ENCODE assay signal across 19 cellular contexts in the genomic region with DNA sequence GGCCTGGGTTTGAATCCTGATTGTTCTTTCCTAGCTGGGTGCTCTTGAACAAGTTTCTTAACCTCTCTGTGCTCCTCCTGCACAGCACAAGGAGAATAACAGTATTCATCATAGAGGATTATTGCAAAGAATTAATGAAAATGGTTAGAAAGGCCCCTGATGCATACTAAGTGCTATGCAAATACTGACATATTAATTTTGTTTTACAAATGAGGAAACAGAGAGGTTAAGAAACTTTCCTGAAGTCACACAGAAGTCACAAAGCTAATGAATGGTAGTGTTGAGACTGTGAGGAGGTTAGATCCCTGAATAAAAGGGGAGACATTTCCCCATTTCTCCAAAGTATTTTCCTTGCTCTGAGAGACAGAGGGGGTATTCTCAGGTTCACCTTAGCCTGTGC.
"Had no signal": no experiment of that assay in that cellular context is flagged by ENCODE, and none has a peak within 500 bp of the region (broad histone marks: within the 10 kb centered on the region; RNA-seq: fewer than 3 reads in every experiment).

No MANE protein-coding gene starts in this region.

- H3K27ac ChIP-seq: coronary artery, foreskin keratinocyte, heart left ventricle, psoas muscle, right lobe of liver had no signal

- H3K9me3 ChIP-seq: mucosa of descending colon, right lobe of liver had no signal

- ATAC-seq: foreskin keratinocyte, heart left ventricle, left colon, mucosa of descending colon, natural killer cell, psoas muscle, right lobe of liver had no signal

- H3K4me1 ChIP-seq: foreskin keratinocyte, heart left ventricle, psoas muscle, right lobe of liver had no signal

- DNase-seq: cerebellar nuclear complex; effector CD4-positive, alpha-beta T cell; endodermal cell; erythroblast; foreskin keratinocyte; heart left ventricle; hippocampal formation; left colon; mucosa of descending colon; natural killer cell; psoas muscle; retina; right lobe of liver; small intestine; stimulated activated CD4-positive, alpha-beta T cell treated with anti-CD3 and anti-CD28 coated beads, Interleukin-12 subunit alpha, Interleukin-12 subunit beta, amount 100 ng/mL, for 4 hours; stimulated activated naive CD4-positive, alpha-beta T cell treated with Interleukin-2 at 50 U/mL for 16 hours; trophoblast cell had no signal

- H3K36me3 ChIP-seq: heart left ventricle, right lobe of liver had no signal

- H3K4me3 ChIP-seq: coronary artery, mucosa of descending colon, psoas muscle, right lobe of liver had no signal

- H3K4me3 Mint-ChIP-seq: endodermal cell, natural killer cell had no signal

- FAIRE-seq: endothelial cell of umbilical vein, small intestine had no signal

- H3K27ac Mint-ChIP-seq: endodermal cell, natural killer cell had no signal

- H3K4me1 Mint-ChIP-seq: natural killer cell had no signal

- H3K36me3 Mint-ChIP-seq: natural killer cell had no signal

- H3K27me3 ChIP-seq: heart left ventricle, right lobe of liver had no signal
